ENCODE assay signal across 1 cellular context in genomic region chr4:55633903-55634302, GRCh38.
TF ChIP-seq lines count a peak whose summit lies in the region.

No MANE protein-coding gene starts in this region.

TF ChIP-seq in GM23338, 12 proteins besides CTCF, POLR2A, EP300 and RAD21 (continued from another document):
- TF ChIP-seq ZNF462 (CRISPR knock-in tag; IDR thresholded peaks at IDR 0.05) (no peak), REST (IDR thresholded peaks at IDR 0.05; ENCODE audit: unreplicated experiment) (no peak)
